1 cellular context compared by ENCODE assay signal in the genomic region with DNA sequence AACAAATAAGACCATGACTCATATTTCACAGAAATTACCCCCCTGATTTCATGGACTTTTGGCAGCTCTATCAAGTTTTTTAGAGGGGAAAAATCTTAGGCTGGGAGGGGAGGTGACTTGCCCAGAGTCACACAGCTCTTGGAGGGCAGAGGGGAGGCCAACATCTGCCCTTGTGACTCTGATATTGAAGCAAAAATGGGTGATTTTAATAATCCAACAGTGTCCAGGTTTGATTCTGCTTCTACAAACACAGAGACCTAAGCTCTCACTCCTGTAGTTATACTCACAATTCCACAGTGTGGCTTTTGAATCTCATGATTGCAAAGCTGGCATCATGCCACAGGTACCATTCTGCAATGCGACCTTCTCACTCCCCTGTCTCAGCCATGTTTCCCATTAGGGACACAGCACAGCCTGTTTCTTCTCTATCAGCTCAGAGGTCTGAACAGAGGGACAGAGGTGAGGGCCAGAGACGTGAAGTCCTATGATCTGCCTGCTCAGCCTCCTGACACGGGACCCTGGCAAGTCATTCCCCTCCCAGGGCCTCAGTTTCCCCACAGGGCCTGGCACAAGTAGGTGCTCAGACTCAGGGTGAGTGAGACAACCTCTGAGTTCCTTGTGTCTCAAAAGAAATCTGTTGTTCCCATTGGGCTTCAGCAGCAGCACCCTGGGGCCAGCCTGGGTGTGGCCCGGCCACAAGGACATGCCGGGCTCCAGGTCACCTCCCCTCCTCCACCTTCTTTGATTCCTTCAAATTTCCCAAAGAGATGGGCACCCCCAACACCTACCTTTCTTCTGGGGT.
TF ChIP-seq lines count a peak whose summit lies in the region.

No MANE protein-coding gene starts in this region.

TF ChIP-seq in SK-N-SH, 30 proteins besides CTCF, POLR2A, EP300 and RAD21 (continued from another document):
- TF ChIP-seq, protein P1, sequence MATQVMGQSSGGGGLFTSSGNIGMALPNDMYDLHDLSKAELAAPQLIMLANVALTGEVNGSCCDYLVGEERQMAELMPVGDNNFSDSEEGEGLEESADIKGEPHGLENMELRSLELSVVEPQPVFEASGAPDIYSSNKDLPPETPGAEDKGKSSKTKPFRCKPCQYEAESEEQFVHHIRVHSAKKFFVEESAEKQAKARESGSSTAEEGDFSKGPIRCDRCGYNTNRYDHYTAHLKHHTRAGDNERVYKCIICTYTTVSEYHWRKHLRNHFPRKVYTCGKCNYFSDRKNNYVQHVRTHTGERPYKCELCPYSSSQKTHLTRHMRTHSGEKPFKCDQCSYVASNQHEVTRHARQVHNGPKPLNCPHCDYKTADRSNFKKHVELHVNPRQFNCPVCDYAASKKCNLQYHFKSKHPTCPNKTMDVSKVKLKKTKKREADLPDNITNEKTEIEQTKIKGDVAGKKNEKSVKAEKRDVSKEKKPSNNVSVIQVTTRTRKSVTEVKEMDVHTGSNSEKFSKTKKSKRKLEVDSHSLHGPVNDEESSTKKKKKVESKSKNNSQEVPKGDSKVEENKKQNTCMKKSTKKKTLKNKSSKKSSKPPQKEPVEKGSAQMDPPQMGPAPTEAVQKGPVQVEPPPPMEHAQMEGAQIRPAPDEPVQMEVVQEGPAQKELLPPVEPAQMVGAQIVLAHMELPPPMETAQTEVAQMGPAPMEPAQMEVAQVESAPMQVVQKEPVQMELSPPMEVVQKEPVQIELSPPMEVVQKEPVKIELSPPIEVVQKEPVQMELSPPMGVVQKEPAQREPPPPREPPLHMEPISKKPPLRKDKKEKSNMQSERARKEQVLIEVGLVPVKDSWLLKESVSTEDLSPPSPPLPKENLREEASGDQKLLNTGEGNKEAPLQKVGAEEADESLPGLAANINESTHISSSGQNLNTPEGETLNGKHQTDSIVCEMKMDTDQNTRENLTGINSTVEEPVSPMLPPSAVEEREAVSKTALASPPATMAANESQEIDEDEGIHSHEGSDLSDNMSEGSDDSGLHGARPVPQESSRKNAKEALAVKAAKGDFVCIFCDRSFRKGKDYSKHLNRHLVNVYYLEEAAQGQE (IDR thresholded peaks at IDR 0.05; ENCODE audit: low read depth, low read length) = no peak
- TF ChIP-seq PBX3 (IDR thresholded peaks at IDR 0.05) = no peak
- no peak for TF ChIP-seq GABPA (IDR thresholded peaks at IDR 0.05; ENCODE audit: low read depth)
- TF ChIP-seq NRF1 (IDR thresholded peaks at IDR 0.05; ENCODE audit: low read depth, low read length) = no peak
- no peak for TF ChIP-seq NFIC (IDR thresholded peaks at IDR 0.05; ENCODE audit: borderline replicate concordance)
- no peak for TF ChIP-seq EZH2phosphoT487 (IDR thresholded peaks at IDR 0.05; ENCODE audit: borderline replicate concordance, low read depth)
- no peak for TF ChIP-seq USF2 (IDR thresholded peaks at IDR 0.05; ENCODE audit: borderline replicate concordance, low read depth, low read length)
